Comparison of ENCODE assay signal across 18 cellular contexts in genomic region chr22:36153756-36154155, GRCh38. TPM values are rescaled to one million over a fixed set of nuclear protein-coding genes. Genes with fewer than 3 reads are reported as not detected.
A peak's percentile ranks its signal among the peaks of the same experiment; 100 is the strongest.
DNase-seq lines count a peak whose midpoint lies in the region; ATAC-seq and TF ChIP-seq lines count a peak whose summit lies in the region.
"Had no signal": no experiment of that assay in that cellular context is flagged by ENCODE, and none has a peak within 500 bp of the region (broad histone marks: within the 10 kb centered on the region; RNA-seq: fewer than 3 reads in every experiment).

No MANE protein-coding gene starts in this region.

- WGBS in thyroid gland, 2 donors = 57 to 66% methylated on average over 6 of the region's 6 CpGs

- ATAC-seq in activated naive CD4-positive, alpha-beta T cell treated with anti-CD3 and anti-CD28 coated beads, Interleukin-2, amount 50 U/mL, for 72 hours = no peak
- ATAC-seq: Panc1 had no signal

- TF ChIP-seq POLR2A in thyroid gland (IDR thresholded peaks at IDR 0.05) = no peak

- H3K36me3 ChIP-seq in muscle layer of duodenum (ENCODE audit: control insufficient read depth in 1 of 2, insufficient read depth in 2 of 2, low read length in 2 of 2) = peaks cover 6 to 11% of the 10 kb centered on the region in 2 donors
- H3K36me3 ChIP-seq in thyroid gland = peaks cover 0 to 2% of the 10 kb centered on the region in 2 donors
- H3K36me3 ChIP-seq: cardiac muscle cell had no signal

- peak overlapping the region; percentile 39 to 98 for H3K27ac Mint-ChIP-seq in activated naive CD4-positive, alpha-beta T cell treated with anti-CD3 and anti-CD28 coated beads, Interleukin-2, amount 50 U/mL, for 72 hours
- peak overlapping the region; percentile 100 for H3K27ac Mint-ChIP-seq in activated naive CD8-positive, alpha-beta T cell

- H3K4me1 ChIP-seq in muscle layer of duodenum (ENCODE audit: control insufficient read depth in 1 of 2, insufficient read depth in 2 of 2, low read length in 2 of 2) (peaks cover 21 to 34% of the 10 kb centered on the region in 2 donors), thyroid gland (peaks cover 22 to 45% of the 10 kb centered on the region in 2 donors)

- H3K9me3 ChIP-seq in muscle layer of duodenum (ENCODE audit: control insufficient read depth in 1 of 2, low read length in 2 of 2) = no peaks in the 10 kb centered on the region
- H3K9me3 ChIP-seq in thyroid gland = no peaks in the 10 kb centered on the region

- H3K27me3 Mint-ChIP-seq in activated naive CD8-positive, alpha-beta T cell = no peaks in the 10 kb centered on the region

- peaks cover 36 to 54% of the 10 kb centered on the region in 2 donors for H3K36me3 Mint-ChIP-seq in activated naive CD4-positive, alpha-beta T cell treated with anti-CD3 and anti-CD28 coated beads, Interleukin-2, amount 50 U/mL, for 72 hours
- H3K36me3 Mint-ChIP-seq in activated naive CD8-positive, alpha-beta T cell = peaks cover 17% of the 10 kb centered on the region

- DNase-seq in activated naive CD4-positive, alpha-beta T cell treated with anti-CD3 and anti-CD28 coated beads, Interleukin-2, amount 50 U/mL, for 72 hours (ENCODE audit: low spot score in 2 of 2) = no peak
- no peak for DNase-seq in activated naive CD4-positive, alpha-beta T cell treated with anti-CD3 and anti-CD28 coated beads, Interleukin-2, amount 50 U/mL, for 16 hours
- DNase-seq in thyroid gland (no peak), foreskin fibroblast (no peak), NCI-H1092 treated with DMSO at 0.1 percent for 48 hours (lab: John Stamatoyannopoulos, UW) (no peak), NCI-H345 (lab: John Stamatoyannopoulos, UW) (no peak)
- DNase-seq: ACHN; activated CD4-positive, alpha-beta T cell treated with anti-CD3 and anti-CD28 coated beads for 48 hours; activated effector memory CD4-positive, alpha-beta T cell treated with anti-CD3 and anti-CD28 coated beads, Interleukin-2, amount 50 U/mL, for 16 hours; KBM-7; NCI-H146; NCI-H524; SW 1271 had no signal

- H3K4me3 Mint-ChIP-seq in activated naive CD8-positive, alpha-beta T cell = peak overlapping the region; percentile 97

- H3K4me1 Mint-ChIP-seq in activated naive CD8-positive, alpha-beta T cell (ENCODE audit: low read depth) = peaks cover 92% of the 10 kb centered on the region

- TF ChIP-seq CTCF in thyroid gland (IDR thresholded peaks at IDR 0.05) (no peak), foreskin fibroblast (IDR thresholded peaks at IDR 0.05; ENCODE audit: low read depth, low read length) (no peak)

- intact Hi-C loops in thyroid gland (cut with DNase I) = no loop called here

- peak overlapping the region; percentile 90 for H3K27ac ChIP-seq in muscle layer of duodenum (ENCODE audit: low read length)
- peak overlapping the region in 2 of 3 donors; percentile 85 for H3K27ac ChIP-seq in thyroid gland
- H3K27ac ChIP-seq: cardiac muscle cell had no signal

- H3K9me3 Mint-ChIP-seq in activated naive CD4-positive, alpha-beta T cell treated with anti-CD3 and anti-CD28 coated beads, Interleukin-2, amount 50 U/mL, for 72 hours = peaks cover 0 to 6% of the 10 kb centered on the region in 2 donors
- H3K9me3 Mint-ChIP-seq in activated naive CD8-positive, alpha-beta T cell (ENCODE audit: low read depth) = peaks cover 4% of the 10 kb centered on the region

- H3K27me3 ChIP-seq in muscle layer of duodenum (ENCODE audit: low read depth, low read length) = no peaks in the 10 kb centered on the region
- H3K27me3 ChIP-seq in thyroid gland = no peaks in the 10 kb centered on the region
- H3K27me3 ChIP-seq: cardiac muscle cell had no signal

- H3K4me3 ChIP-seq in muscle layer of duodenum (ENCODE audit: low read depth in 1 of 2, low read length in 2 of 2) = peak overlapping the region in 1 of 2 donors; percentile 5
- H3K4me3 ChIP-seq in thyroid gland (replicated peaks in 1 of 3) = no peak overlapping the region
- no peak overlapping the region for H3K4me3 ChIP-seq in foreskin fibroblast (ENCODE audit: low read depth in 1 of 2, low read length in 2 of 2)
- H3K4me3 ChIP-seq: cardiac muscle cell had no signal

RNA-seq across cellular contexts. Expression of gene APOL3, which starts 6.8 kb away (rescaled TPM):
- 10 to 100 TPM; 46.4 to 70.0 TPM for total RNA-seq in activated naive CD4-positive, alpha-beta T cell treated with anti-CD3 and anti-CD28 coated beads, Interleukin-2, amount 50 U/mL, for 72 hours
- total RNA-seq in thyroid gland = 10 to 100 TPM; 23.3 to 91.9 (median 59.9) TPM
- total RNA-seq: cardiac muscle cell, H1 had no signal

RNA-seq across cellular contexts. Expression of gene APOL4, which starts 47.9 kb away (rescaled TPM):
- under 1 TPM; 0.14 to 0.18 TPM for total RNA-seq in activated naive CD4-positive, alpha-beta T cell treated with anti-CD3 and anti-CD28 coated beads, Interleukin-2, amount 50 U/mL, for 72 hours
- 10 to 100 TPM in 1 of 4 donors, 1 to 10 TPM in 2, not detected in 1; 5.8 to 16.1 (median 7.5) TPM for total RNA-seq in thyroid gland
- total RNA-seq: H1 had no signal
